8 cellular contexts compared by ENCODE assay signal in the genomic region with DNA sequence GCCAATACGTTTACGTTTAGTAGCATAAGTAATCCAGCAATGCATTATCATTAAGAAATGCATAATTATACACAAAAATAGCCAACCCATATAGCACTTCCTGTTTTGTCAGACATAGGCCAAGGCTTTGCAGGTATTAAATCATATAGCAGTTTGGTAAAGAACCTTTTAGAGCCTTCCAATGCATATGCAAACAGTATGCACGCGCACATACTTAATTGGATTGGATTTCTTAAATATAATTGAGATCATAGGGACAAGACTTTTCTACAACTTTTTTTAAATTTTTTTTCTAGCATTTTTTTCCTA. TPM values are rescaled to one million over a fixed set of nuclear protein-coding genes. Genes with fewer than 3 reads are reported as not detected.
DNase-seq lines count a peak whose midpoint lies in the region; ATAC-seq and TF ChIP-seq lines count a peak whose summit lies in the region.

No MANE protein-coding gene starts in this region.

- CTCF ChIA-PET in GM10248 (lab: Yijun Ruan, JAX) = no interaction called here

- H3K9me3 ChIP-seq in cardiac muscle cell (ENCODE audit: low read depth) (no peaks in the 10 kb centered on the region), upper lobe of left lung (no peaks in the 10 kb centered on the region)

- H3K27me3 Mint-ChIP-seq in activated naive CD8-positive, alpha-beta T cell treated with anti-CD3 and anti-CD28 coated beads, Interleukin-2, amount 10 ng/mL, durations not matched to agents 7 days and 5 days = peaks cover 3% of the 10 kb centered on the region

- H3K27ac ChIP-seq in cardiac muscle cell = no peak overlapping the region
- H3K27ac ChIP-seq in upper lobe of left lung = peak overlapping the region; percentile 90 to 94 (median 92)

- peak overlapping the region; percentile 66 for H3K4me3 ChIP-seq in cardiac muscle cell
- peak overlapping the region; percentile 59 for H3K4me3 ChIP-seq in lower leg skin (ENCODE audit: low read depth, poor library complexity, severe bottlenecking)
- peak overlapping the region; percentile 71 to 83 (median 72) for H3K4me3 ChIP-seq in upper lobe of left lung

- TF ChIP-seq POLR2A in lower leg skin (IDR thresholded peaks at IDR 0.05) (no peak), upper lobe of left lung (IDR thresholded peaks at IDR 0.05) (no peak)

- DNase-seq in cardiac muscle cell (ENCODE audit: low read depth in 1 of 2, low spot score in 1 of 2) (no peak), Right ventricle myocardium inferior (ENCODE audit: missing footprints) (no peak), lower leg skin (ENCODE audit: low spot score in 2 of 2) (no peak), upper lobe of left lung (no peak), GM10266 (ENCODE audit: extremely low spot score) (no peak), GM10248 (ENCODE audit: extremely low spot score) (no peak)
- no peak for DNase-seq in activated naive CD8-positive, alpha-beta T cell treated with anti-CD3 and anti-CD28 coated beads, Interleukin-2, amount 10 ng/mL, durations not matched to agents 7 days and 5 days

- peaks cover 19% of the 10 kb centered on the region for H3K4me1 Mint-ChIP-seq in activated naive CD8-positive, alpha-beta T cell treated with anti-CD3 and anti-CD28 coated beads, Interleukin-2, amount 10 ng/mL, durations not matched to agents 7 days and 5 days

- H3K27ac Mint-ChIP-seq in activated naive CD8-positive, alpha-beta T cell treated with anti-CD3 and anti-CD28 coated beads, Interleukin-2, amount 10 ng/mL, durations not matched to agents 7 days and 5 days = peak overlapping the region; percentile 98

- no peak for TF ChIP-seq EP300 in upper lobe of left lung (IDR thresholded peaks at IDR 0.05)

- H3K27me3 ChIP-seq in cardiac muscle cell (no peaks in the 10 kb centered on the region), upper lobe of left lung (no peaks in the 10 kb centered on the region)

- peaks cover 2% of the 10 kb centered on the region for H3K36me3 Mint-ChIP-seq in activated naive CD8-positive, alpha-beta T cell treated with anti-CD3 and anti-CD28 coated beads, Interleukin-2, amount 10 ng/mL, durations not matched to agents 7 days and 5 days

- peak overlapping the region; percentile 95 for H3K4me3 Mint-ChIP-seq in activated naive CD8-positive, alpha-beta T cell treated with anti-CD3 and anti-CD28 coated beads, Interleukin-2, amount 10 ng/mL, durations not matched to agents 7 days and 5 days

- 44 to 57% methylated on average over 4 of the region's 4 CpGs for WGBS in lower leg skin, 2 donors
- 48 to 52% methylated on average over 4 of the region's 4 CpGs for WGBS in upper lobe of left lung, 2 donors

- ATAC-seq in Right ventricle myocardium inferior (no peak), upper lobe of left lung (ENCODE audit: low FRiP score in 2 of 2) (no peak), HG02571 (IDR thresholded peaks at IDR 0.05; ENCODE audit: unreplicated experiment) (no peak)
- ATAC-seq in activated naive CD8-positive, alpha-beta T cell treated with anti-CD3 and anti-CD28 coated beads, Interleukin-2, amount 10 ng/mL, durations not matched to agents 7 days and 5 days (ENCODE audit: low read depth) = no peak

- TF ChIP-seq CTCF in cardiac muscle cell (IDR thresholded peaks at IDR 0.05; ENCODE audit: low read depth, low read length) = no peak
- TF ChIP-seq CTCF in lower leg skin (IDR thresholded peaks at IDR 0.05) = no peak
- no peak for TF ChIP-seq CTCF in upper lobe of left lung (IDR thresholded peaks at IDR 0.05)
- TF ChIP-seq CTCF in GM10266 (IDR thresholded peaks at IDR 0.05; ENCODE audit: control insufficient read depth, insufficient read depth, low read depth, missing control alignments) = no peak
- TF ChIP-seq CTCF in GM10248 (IDR thresholded peaks at IDR 0.05; ENCODE audit: control extremely low read depth, extremely low read depth, low read depth, missing control alignments) = no peak

- peaks cover 1% of the 10 kb centered on the region for H3K9me3 Mint-ChIP-seq in activated naive CD8-positive, alpha-beta T cell treated with anti-CD3 and anti-CD28 coated beads, Interleukin-2, amount 10 ng/mL, durations not matched to agents 7 days and 5 days

- peaks cover 13% of the 10 kb centered on the region for H3K36me3 ChIP-seq in cardiac muscle cell
- H3K36me3 ChIP-seq in upper lobe of left lung = peaks cover 0 to 14% (median 4%) of the 10 kb centered on the region in 4 donors

- intact Hi-C loops in Right ventricle myocardium inferior (cut with DNase I) = no loop called here
- intact Hi-C loops in lower leg skin (cut with DNase I; ENCODE audit: low total_unique reads) = no loop called here

- POLR2A ChIA-PET in activated naive CD8-positive, alpha-beta T cell treated with anti-CD3 and anti-CD28 coated beads, Interleukin-2, amount 10 ng/mL, durations not matched to agents 7 days and 5 days (lab: Charles Lee) = no interaction called here
- POLR2A ChIA-PET in GM10248 (lab: Yijun Ruan, JAX) = no interaction called here

- H3K4me1 ChIP-seq in cardiac muscle cell (ENCODE audit: low read depth) (peaks cover 4% of the 10 kb centered on the region), upper lobe of left lung (peaks cover 7 to 21% (median 14%) of the 10 kb centered on the region in 4 donors)

RNA-seq across cellular contexts. Expression of gene SPTLC1, which starts 0.7 kb away (rescaled TPM):
- total RNA-seq in cardiac muscle cell (42.6 and 48.1 TPM in 2 replicates), Right ventricle myocardium inferior (22.0 TPM), lower leg skin (10 to 100 TPM; 80.5 to 99.6 (median 95.6) TPM), upper lobe of left lung (10 to 100 TPM; 25.6 to 85.7 (median 60.6) TPM)
- 46.0 and 48.1 TPM in 2 replicates for polyA plus RNA-seq in cardiac muscle cell
- total RNA-seq in activated naive CD8-positive, alpha-beta T cell treated with anti-CD3 and anti-CD28 coated beads, Interleukin-2, amount 10 ng/mL, durations not matched to agents 7 days and 5 days = 10 to 100 TPM; 50.2 to 51.4 TPM
